Comparison of ENCODE assay signal across 8 cellular contexts in genomic region chr12:107320031-107320928, GRCh38.
DNase-seq lines count a peak whose midpoint lies in the region; ATAC-seq and TF ChIP-seq lines count a peak whose summit lies in the region.

No MANE protein-coding gene starts in this region.

- H3K9me3 ChIP-seq in T-helper 17 cell (ENCODE audit: control insufficient read depth, low read length, poor library complexity, severe bottlenecking) = no peaks in the 10 kb centered on the region

- no peaks in the 10 kb centered on the region for H3K36me3 Mint-ChIP-seq in T-helper 17 cell (ENCODE audit: low read depth)
- no peaks in the 10 kb centered on the region for H3K36me3 Mint-ChIP-seq in immature natural killer cell

- H3K4me1 Mint-ChIP-seq in T-helper 17 cell = peaks cover 42% of the 10 kb centered on the region
- peaks cover 44 to 50% of the 10 kb centered on the region in 2 donors for H3K4me1 Mint-ChIP-seq in immature natural killer cell

- no peaks in the 10 kb centered on the region for H3K9me3 Mint-ChIP-seq in immature natural killer cell

- POLR2A ChIA-PET in HEK293T (lab: Yijun Ruan, JAX) = interaction anchor here (0.7 to 0.9 kb wide), 2 partner anchors 74 to 363 kb away, joined by 3 to 4 read pairs; no protein-coding TSS in a partner anchor

- peak; percentile 58 for ATAC-seq in T-helper 17 cell
- ATAC-seq in HG03520 (IDR thresholded peaks at IDR 0.05; ENCODE audit: unreplicated experiment) = no peak
- ATAC-seq in GM21576 (IDR thresholded peaks at IDR 0.05; ENCODE audit: unreplicated experiment) = no peak

- H3K27me3 Mint-ChIP-seq in T-helper 17 cell = no peaks in the 10 kb centered on the region
- H3K27me3 Mint-ChIP-seq in immature natural killer cell (ENCODE audit: low read depth in 3 of 3) = peaks cover 9 to 17% (median 15%) of the 10 kb centered on the region in 3 donors

- CTCF ChIA-PET in HEK293T (lab: Yijun Ruan, JAX) = interaction anchor here (0.6 to 1.2 kb wide), 2 partner anchors 82 to 193 kb away, joined by 4 read pairs; no protein-coding TSS in a partner anchor

- H3K27ac Mint-ChIP-seq in T-helper 17 cell (peak overlapping the region; percentile 97), immature natural killer cell (peak overlapping the region; percentile 84 to 91 (median 88))

- DNase-seq in HEK293T (ENCODE audit: extremely low spot score) (peak; percentile 61), T-helper 17 cell (peak; percentile 56 to 71 (median 60)), amniotic stem cell (lab: John Stamatoyannopoulos, UW) (peak; percentile 9), immature natural killer cell (peak; percentile 60), HUDEP-2 (lab: John Stamatoyannopoulos, UW; ENCODE audit: unreplicated experiment in 76 of 76) (no peak)
- DNase-seq in stimulated activated CD4-positive, alpha-beta T cell treated with anti-CD3 and anti-CD28 coated beads, Interleukin-1b, Interleukin-23, amount 100 ng/mL, for 4 hours (ENCODE audit: low read depth in 2 of 2) = peak; percentile 71 to 75

- H3K4me3 Mint-ChIP-seq in T-helper 17 cell = peak overlapping the region; percentile 97
- H3K4me3 Mint-ChIP-seq in immature natural killer cell = peak overlapping the region; percentile 88 to 97 (median 96)

TF ChIP-seq in HEK293T, 16 proteins besides CTCF, POLR2A, EP300 and RAD21:
- TF ChIP-seq L3MBTL2 (conservative IDR thresholded peaks at IDR 0.05) (peak; percentile 63), TARDBP (IDR thresholded peaks at IDR 0.05) (no peak)

Comparison
In these comparisons a context has a peak if more than half of its experiments do, and no peak if none do; other contexts are left out.
1. DNase-seq: peak in HEK293T (single experiment), T-helper 17 cell (3 of 3), amniotic stem cell (single experiment), immature natural killer cell (3 of 3) and stimulated activated CD4-positive, alpha-beta T cell treated with anti-CD3 and anti-CD28 coated beads, Interleukin-1b, Interleukin-23, amount 100 ng/mL, for 4 hours (2 of 2); none in HUDEP-2 (0 of 76).